ENCODE assay signal across 12 cellular contexts in the genomic region with DNA sequence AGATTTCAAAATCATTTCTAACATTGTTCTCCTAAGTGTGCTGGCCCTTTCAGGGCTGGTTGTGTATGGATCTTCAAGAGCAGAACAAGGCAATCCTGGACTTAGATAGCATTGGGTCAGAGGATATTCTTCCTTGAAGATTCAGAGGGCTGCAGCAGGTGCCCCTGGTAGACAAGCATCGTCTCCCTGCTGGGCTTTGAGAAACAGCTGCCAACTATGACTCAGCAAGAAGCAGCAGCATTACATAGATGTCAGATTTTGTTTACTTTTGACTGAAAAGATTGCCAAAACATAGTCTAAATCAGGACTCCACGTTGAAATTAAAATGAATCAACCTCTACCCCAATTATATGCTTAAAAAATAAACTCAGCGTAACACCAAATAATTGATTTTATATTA.
DNase-seq lines count a peak whose midpoint lies in the region; ATAC-seq and TF ChIP-seq lines count a peak whose summit lies in the region.
"Had no signal": no experiment of that assay in that cellular context is flagged by ENCODE, and none has a peak within 500 bp of the region (broad histone marks: within the 10 kb centered on the region; RNA-seq: fewer than 3 reads in every experiment).

No MANE protein-coding gene starts in this region.

- CTCF ChIA-PET in CD8-positive, alpha-beta T cell (lab: Charles Lee), result no interaction called here

- POLR2A ChIA-PET in CD8-positive, alpha-beta T cell (lab: Charles Lee), result no interaction called here

- no peak overlapping the region for H3K27ac ChIP-seq in CD8-positive, alpha-beta T cell (ENCODE audit: low read depth, low read length)
- H3K27ac ChIP-seq: thoracic aorta had no signal

- H3K4me1 ChIP-seq in CD8-positive, alpha-beta T cell (ENCODE audit: insufficient read depth, low read length), result peaks cover 5% of the 10 kb centered on the region

- no peaks in the 10 kb centered on the region for H3K36me3 Mint-ChIP-seq in CD8-positive, alpha-beta T cell

- H3K36me3 ChIP-seq in CD8-positive, alpha-beta T cell (ENCODE audit: insufficient read depth, low read length), result no peaks in the 10 kb centered on the region
- H3K36me3 ChIP-seq: thoracic aorta had no signal

- DNase-seq in NCI-H1436 (lab: John Stamatoyannopoulos, UW), result peak; percentile 40
- DNase-seq in NCI-H1436 treated with DMSO at 0.1 percent for 48 hours (lab: John Stamatoyannopoulos, UW), result no peak
- peak; percentile 81 for DNase-seq in NCI-H345 treated with DMSO at 0.1 percent for 48 hours (lab: John Stamatoyannopoulos, UW; ENCODE audit: unreplicated experiment)
- peak; percentile 53 for DNase-seq in cerebellum (ENCODE audit: low spot score)
- DNase-seq in retinal pigment epithelial cell (ENCODE audit: low read depth), result peak; percentile 2
- DNase-seq in central memory CD4-positive, alpha-beta T cell, result no peak
- no peak for DNase-seq in CD8-positive, alpha-beta T cell
- DNase-seq: 8988T, right cardiac atrium had no signal

- H3K27ac Mint-ChIP-seq in CD8-positive, alpha-beta T cell, result no peak overlapping the region
- H3K27ac Mint-ChIP-seq: activated T-helper 1 cell treated with anti-CD3 and anti-CD28 coated beads, Interleukin-12 subunit alpha, Interleukin-12 subunit beta, Interleukin-2, Interleukin-4 antibody, amounts not matched to agents 30 ng/mL and 10 ng/mL and 1 ng/mL, durations not matched to agents 14 hours and 24 hours and 36 hours had no signal

- no peaks in the 10 kb centered on the region for H3K9me3 ChIP-seq in CD8-positive, alpha-beta T cell (ENCODE audit: low read length)
- H3K9me3 ChIP-seq: thoracic aorta had no signal

- intact Hi-C loops in CD8-positive, alpha-beta T cell (cut with DNase I, micrococcal nuclease), result no loop called here

- ATAC-seq in CD8-positive, alpha-beta T cell, result no peak
- ATAC-seq in GM18867 (IDR thresholded peaks at IDR 0.05; ENCODE audit: unreplicated experiment), result no peak
- ATAC-seq: right cardiac atrium had no signal

- peaks cover 16% of the 10 kb centered on the region for H3K4me1 Mint-ChIP-seq in CD8-positive, alpha-beta T cell (ENCODE audit: low read depth)

- H3K27me3 Mint-ChIP-seq in CD8-positive, alpha-beta T cell (ENCODE audit: low read depth), result no peaks in the 10 kb centered on the region

- no peak overlapping the region for H3K4me3 ChIP-seq in retinal pigment epithelial cell (ENCODE audit: low read length)
- H3K4me3 ChIP-seq in CD8-positive, alpha-beta T cell (ENCODE audit: low read depth, low read length), result no peak overlapping the region
- H3K4me3 ChIP-seq: thoracic aorta had no signal

- H3K4me3 Mint-ChIP-seq in CD8-positive, alpha-beta T cell, result no peak overlapping the region
- H3K4me3 Mint-ChIP-seq: activated T-helper 1 cell treated with anti-CD3 and anti-CD28 coated beads, Interleukin-12 subunit alpha, Interleukin-12 subunit beta, Interleukin-2, Interleukin-4 antibody, amounts not matched to agents 30 ng/mL and 10 ng/mL and 1 ng/mL, durations not matched to agents 14 hours and 24 hours and 36 hours had no signal

- H3K27me3 ChIP-seq in CD8-positive, alpha-beta T cell (ENCODE audit: insufficient read depth, low read length), result no peaks in the 10 kb centered on the region

- TF ChIP-seq CTCF in retinal pigment epithelial cell (conservative IDR thresholded peaks at IDR 0.05; ENCODE audit: low read depth, low read length), result no peak
- TF ChIP-seq CTCF in CD8-positive, alpha-beta T cell (IDR thresholded peaks at IDR 0.05), result no peak

- H3K9me3 Mint-ChIP-seq in CD8-positive, alpha-beta T cell, result peaks cover 6% of the 10 kb centered on the region
- H3K9me3 Mint-ChIP-seq: activated T-helper 1 cell treated with anti-CD3 and anti-CD28 coated beads, Interleukin-12 subunit alpha, Interleukin-12 subunit beta, Interleukin-2, Interleukin-4 antibody, amounts not matched to agents 30 ng/mL and 10 ng/mL and 1 ng/mL, durations not matched to agents 14 hours and 24 hours and 36 hours had no signal

Comparison
In these comparisons a context has a peak if more than half of its experiments do, and no peak if none do; other contexts are left out.
1. DNase-seq: peak in NCI-H1436 (single experiment), NCI-H345 treated with DMSO at 0.1 percent for 48 hours (single experiment), cerebellum (single experiment) and retinal pigment epithelial cell (single experiment); none in NCI-H1436 treated with DMSO at 0.1 percent for 48 hours (single experiment), central memory CD4-positive, alpha-beta T cell (single experiment) and CD8-positive, alpha-beta T cell (0 of 7).